Comparison of ENCODE assay signal across 23 cellular contexts in the genomic region with DNA sequence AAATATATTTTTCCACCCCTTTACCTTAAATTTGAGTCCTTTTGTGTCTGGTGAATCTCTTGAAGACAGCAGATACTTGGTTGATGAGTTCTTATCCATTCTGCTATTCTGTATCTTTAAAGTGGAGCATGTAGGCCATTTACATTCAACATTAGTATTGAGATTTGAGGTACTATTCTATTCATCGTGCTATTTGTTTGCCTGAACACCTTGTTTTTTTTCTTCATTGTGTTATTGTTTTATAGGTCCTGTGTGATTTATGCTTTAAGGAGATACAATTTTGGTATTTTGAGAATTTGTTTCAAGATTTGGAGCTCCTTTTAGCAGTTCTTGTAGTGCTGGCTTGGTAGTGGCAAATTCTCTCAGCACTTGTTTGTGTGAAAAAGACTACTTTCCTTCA.
"Had no signal": no experiment of that assay in that cellular context is flagged by ENCODE, and none has a peak within 500 bp of the region (broad histone marks: within the 10 kb centered on the region; RNA-seq: fewer than 3 reads in every experiment).

No MANE protein-coding gene starts in this region.

- H3K9me3 ChIP-seq: body of pancreas, mucosa of descending colon, vagina had no signal

- H3K9me3 Mint-ChIP-seq: stimulated activated naive B cell treated with anti-CD40 and anti-IgM and Interleukin-4, amounts not matched to agents 10 μg/mL and 1 μg/mL and 100 μg/mL, for 72 hours had no signal

- H3K4me1 ChIP-seq: vagina had no signal

- DNase-seq: activated B cell treated with CpG ODN at 0.5 μM for 24 hours; activated CD4-positive, alpha-beta memory T cell treated with anti-CD3 and anti-CD28 coated beads for 36 hours; activated CD4-positive, alpha-beta T cell treated with anti-CD3 and anti-CD28 coated beads for 4 hours; activated naive CD4-positive, alpha-beta T cell treated with Interleukin-2 at 50 U/mL for 16 hours; activated T-cell treated with anti-CD3 and anti-CD28 coated beads, Interleukin-2, amount 50 U/mL, for 4 hours; body of pancreas; cortex of kidney; heart right ventricle; left colon; mesendoderm; mucosa of descending colon; small intestine; stimulated activated CD4-positive, alpha-beta T cell treated with anti-CD3 and anti-CD28 coated beads, Interleukin-15, amount 100 ng/mL, for 24 hours; stimulated activated naive B cell treated with anti-CD40 and anti-IgM and Interleukin-4, amounts not matched to agents 10 μg/mL and 1 μg/mL and 100 μg/mL, for 72 hours; T1000; trophoblast cell had no signal

- H3K4me3 ChIP-seq: body of pancreas, cardiac muscle cell, heart right ventricle, mucosa of descending colon, vagina had no signal

- FAIRE-seq: keratinocyte, small intestine had no signal

- H3K4me3 Mint-ChIP-seq: activated B cell treated with CpG ODN at 0.5 μM for 24 hours; activated CD4-positive, alpha-beta memory T cell treated with anti-CD3 and anti-CD28 coated beads for 36 hours; activated T-cell treated with anti-CD3 and anti-CD28 coated beads, Interleukin-2, amount 50 U/mL, for 4 hours; stimulated activated naive B cell treated with anti-CD40 and anti-IgM and Interleukin-4, amounts not matched to agents 10 μg/mL and 1 μg/mL and 100 μg/mL, for 72 hours; T-helper 1 cell treated with Interleukin-12 subunit alpha and Interleukin-12 subunit beta and Interleukin-4 antibody, amounts not matched to agents 30 μg/mL and 1 μg/mL, for 36 hours had no signal

- H3K27ac Mint-ChIP-seq: activated CD4-positive, alpha-beta memory T cell treated with anti-CD3 and anti-CD28 coated beads for 36 hours; activated T-helper 2 cell treated with anti-CD3 and anti-CD28 coated beads, Interferon-gamma antibody, Interleukin-2, Interleukin-4, amounts not matched to agents 10 μg/mL and 5 μg/mL and 100 μg/mL, durations not matched to agents 14 hours and 24 hours and 36 hours; T-helper 1 cell treated with Interleukin-12 subunit alpha and Interleukin-12 subunit beta and Interleukin-4 antibody, amounts not matched to agents 30 μg/mL and 1 μg/mL, for 36 hours had no signal

- H3K27ac ChIP-seq: body of pancreas, cardiac muscle cell, epithelial cell of prostate, heart right ventricle, vagina had no signal

- H3K27me3 Mint-ChIP-seq: activated B cell treated with CpG ODN at 0.5 μM for 24 hours; activated CD4-positive, alpha-beta memory T cell treated with anti-CD3 and anti-CD28 coated beads for 36 hours; stimulated activated naive B cell treated with anti-CD40 and anti-IgM and Interleukin-4, amounts not matched to agents 10 μg/mL and 1 μg/mL and 100 μg/mL, for 72 hours had no signal

- H3K27me3 ChIP-seq: body of pancreas, cardiac muscle cell, heart right ventricle, vagina had no signal

- ATAC-seq: activated T-cell treated with anti-CD3 and anti-CD28 coated beads, Interleukin-2, amount 50 U/mL, for 4 hours; body of pancreas; heart right ventricle; left colon; mucosa of descending colon; sciatic nerve; stimulated activated naive B cell treated with anti-CD40 and anti-IgM and Interleukin-4, amounts not matched to agents 10 μg/mL and 1 μg/mL and 100 μg/mL, for 72 hours had no signal
